Comparison of ENCODE assay signal across 17 cellular contexts in the genomic region with DNA sequence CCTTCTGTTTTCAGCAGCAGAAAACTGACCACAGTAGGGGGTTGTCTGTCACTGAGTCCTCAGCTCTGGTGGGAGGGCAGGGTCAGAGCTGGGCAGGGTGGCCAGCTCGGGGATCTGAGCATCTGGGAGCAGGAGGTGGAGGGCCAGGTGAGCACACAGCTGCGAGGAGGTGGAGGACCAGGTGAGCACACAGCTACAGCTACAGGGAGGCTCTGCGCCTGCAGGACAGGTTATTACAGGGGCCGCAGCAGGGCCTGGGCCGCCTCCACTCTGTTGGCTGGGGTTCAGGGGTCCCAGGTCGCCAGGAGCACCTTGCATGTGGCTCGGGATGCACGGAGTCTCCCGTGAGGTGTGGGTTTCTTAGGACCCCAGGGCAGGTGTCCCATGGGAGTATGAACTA. TPM values are rescaled to one million over a fixed set of nuclear protein-coding genes. Genes with fewer than 3 reads are reported as not detected.
DNase-seq lines count a peak whose midpoint lies in the region; ATAC-seq, FAIRE-seq and TF ChIP-seq lines count a peak whose summit lies in the region.
"Had no signal": no experiment of that assay in that cellular context is flagged by ENCODE, and none has a peak within 500 bp of the region (broad histone marks: within the 10 kb centered on the region; RNA-seq: fewer than 3 reads in every experiment).

No MANE protein-coding gene starts in this region.

- ATAC-seq in SK-N-SH treated with all-trans-retinoic acid at 6 μM for 48 hours = peak; percentile 9
- ATAC-seq in HG03457 (IDR thresholded peaks at IDR 0.05; ENCODE audit: unreplicated experiment) = no peak
- ATAC-seq: Panc1 had no signal

- peaks cover 41% of the 10 kb centered on the region for H3K36me3 ChIP-seq in A673 (ENCODE audit: insufficient read depth, low read length, poor library complexity, severe bottlenecking)
- peaks cover 12 to 22% of the 10 kb centered on the region in 2 donors for H3K36me3 ChIP-seq in kidney (ENCODE audit: control insufficient read depth in 1 of 2, insufficient read depth in 2 of 2, low read length in 2 of 2)
- H3K36me3 ChIP-seq in small intestine (ENCODE audit: control insufficient read depth in 2 of 2, insufficient read depth in 2 of 2, low read length in 2 of 2) = peaks cover 3 to 8% of the 10 kb centered on the region in 2 donors

- H3K4me1 ChIP-seq in A673 (ENCODE audit: insufficient read depth, low read length, poor library complexity, severe bottlenecking) (peaks cover 63% of the 10 kb centered on the region), kidney (ENCODE audit: control insufficient read depth in 1 of 2, insufficient read depth in 1 of 2, low read depth in 1 of 2, low read length in 2 of 2) (no peaks in the 10 kb centered on the region), small intestine (ENCODE audit: control insufficient read depth in 2 of 2, insufficient read depth in 1 of 2, low read depth in 1 of 2, low read length in 1 of 2) (no peaks in the 10 kb centered on the region)

- no peak for DNase-seq in A673 (ENCODE audit: low spot score)
- DNase-seq in DMS79 treated with DMSO at 0.1 percent for 48 hours (lab: John Stamatoyannopoulos, UW) = peak; percentile 70
- peak; percentile 69 for DNase-seq in kidney
- DNase-seq in NCI-H748 (lab: John Stamatoyannopoulos, UW; ENCODE audit: unreplicated experiment) = no peak
- no peak for DNase-seq in small intestine
- DNase-seq in Kasumi-1 (lab: John Stamatoyannopoulos, UW) = no peak
- DNase-seq: CD8-positive, alpha-beta memory T cell; MM.1S; NCI-H1436; NCI-H226; NCI-H748 treated with DMSO at 0.1 percent for 48 hours had no signal

- FAIRE-seq in kidney (lab: Jason Lieb, UNC) (no peak), small intestine (lab: Jason Lieb, UNC) (no peak)
- FAIRE-seq: H1 had no signal

- no peak overlapping the region for H3K9ac ChIP-seq in kidney (ENCODE audit: low read length in 2 of 2)
- H3K9ac ChIP-seq: KMS-11 had no signal

- intact Hi-C loops in A673 (cut with micrococcal nuclease; ENCODE audit: unreplicated experiment) (loop anchor here (10.0 kb wide), 1 partner anchor 175 kb away; no protein-coding TSS in a partner anchor), kidney (cut with DNase I) (no loop called here)

- 90 to 92% (median 91%) methylated on average over 9 of the region's 9 CpGs for whole genome bisulfite sequencing in small intestine, 3 donors

- no peaks in the 10 kb centered on the region for H3K27me3 ChIP-seq in A673 (replicated peaks; ENCODE audit: insufficient read depth, low read depth, low read length, poor library complexity)
- no peaks in the 10 kb centered on the region for H3K27me3 ChIP-seq in small intestine (ENCODE audit: control insufficient read depth in 2 of 2, insufficient read depth in 2 of 2, low read length in 2 of 2)
- H3K27me3 ChIP-seq: BE2C had no signal

- H3K9me3 ChIP-seq in A673 (ENCODE audit: low read depth, low read length, poor library complexity, severe bottlenecking) (no peaks in the 10 kb centered on the region), kidney (ENCODE audit: control insufficient read depth in 1 of 2, low read length in 2 of 2) (no peaks in the 10 kb centered on the region), small intestine (ENCODE audit: control insufficient read depth, low read depth) (no peaks in the 10 kb centered on the region)
- H3K9me3 ChIP-seq: BE2C had no signal

- CTCF ChIA-PET in A673 (lab: Charles Lee) = interaction anchor here (1.0 kb wide), 1 partner anchor 34 kb away, joined by 4 read pairs; no protein-coding TSS in a partner anchor

- H3K27ac ChIP-seq in A673 (ENCODE audit: low read depth, low read length, poor library complexity, severe bottlenecking) = peak overlapping the region; percentile 87
- no peak overlapping the region for H3K27ac ChIP-seq in kidney (ENCODE audit: low read depth in 2 of 2, low read length in 2 of 2)
- H3K27ac ChIP-seq in small intestine (ENCODE audit: low read depth in 1 of 2, low read length in 1 of 2) = no peak overlapping the region
- H3K27ac ChIP-seq: KMS-11 had no signal

- H3K4me3 ChIP-seq in A673 (ENCODE audit: low read depth, low read length, poor library complexity, severe bottlenecking) = no peak overlapping the region
- H3K4me3 ChIP-seq in kidney (ENCODE audit: low read length in 2 of 2) = no peak overlapping the region
- no peak overlapping the region for H3K4me3 ChIP-seq in small intestine (ENCODE audit: low read depth in 1 of 2, low read length in 2 of 2)

- POLR2A ChIA-PET in A673 (lab: Charles Lee; ENCODE audit: low non-redundant PET) = no interaction called here

- no peak for TF ChIP-seq CTCF in A673 (conservative IDR thresholded peaks at IDR 0.05; ENCODE audit: low read depth, low read length)
- no peak for TF ChIP-seq CTCF in kidney (IDR thresholded peaks at IDR 0.05; ENCODE audit: borderline replicate concordance, extremely low read depth, insufficient read depth)

- BruUV-seq in A673 (replicated peaks; lab: Mats Ljungman, UMichigan) = no TSS peak

TF ChIP-seq in SK-N-SH treated with all-trans-retinoic acid at 6 μM for 48 hours, 23 proteins besides CTCF, POLR2A, EP300 and RAD21:
- TF ChIP-seq OSR1 (CRISPR knock-in tag; IDR thresholded peaks at IDR 0.05) = no peak
- TF ChIP-seq ISL1 (CRISPR knock-in tag; IDR thresholded peaks at IDR 0.05) = no peak
- TF ChIP-seq ZC3H10 (CRISPR knock-in tag; IDR thresholded peaks at IDR 0.05) = no peak
- TF ChIP-seq, protein P1, sequence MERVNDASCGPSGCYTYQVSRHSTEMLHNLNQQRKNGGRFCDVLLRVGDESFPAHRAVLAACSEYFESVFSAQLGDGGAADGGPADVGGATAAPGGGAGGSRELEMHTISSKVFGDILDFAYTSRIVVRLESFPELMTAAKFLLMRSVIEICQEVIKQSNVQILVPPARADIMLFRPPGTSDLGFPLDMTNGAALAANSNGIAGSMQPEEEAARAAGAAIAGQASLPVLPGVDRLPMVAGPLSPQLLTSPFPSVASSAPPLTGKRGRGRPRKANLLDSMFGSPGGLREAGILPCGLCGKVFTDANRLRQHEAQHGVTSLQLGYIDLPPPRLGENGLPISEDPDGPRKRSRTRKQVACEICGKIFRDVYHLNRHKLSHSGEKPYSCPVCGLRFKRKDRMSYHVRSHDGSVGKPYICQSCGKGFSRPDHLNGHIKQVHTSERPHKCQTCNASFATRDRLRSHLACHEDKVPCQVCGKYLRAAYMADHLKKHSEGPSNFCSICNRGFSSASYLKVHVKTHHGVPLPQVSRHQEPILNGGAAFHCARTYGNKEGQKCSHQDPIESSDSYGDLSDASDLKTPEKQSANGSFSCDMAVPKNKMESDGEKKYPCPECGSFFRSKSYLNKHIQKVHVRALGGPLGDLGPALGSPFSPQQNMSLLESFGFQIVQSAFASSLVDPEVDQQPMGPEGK (CRISPR knock-in tag; IDR thresholded peaks at IDR 0.05; ENCODE audit: borderline replicate concordance) = no peak
- TF ChIP-seq, protein P2, sequence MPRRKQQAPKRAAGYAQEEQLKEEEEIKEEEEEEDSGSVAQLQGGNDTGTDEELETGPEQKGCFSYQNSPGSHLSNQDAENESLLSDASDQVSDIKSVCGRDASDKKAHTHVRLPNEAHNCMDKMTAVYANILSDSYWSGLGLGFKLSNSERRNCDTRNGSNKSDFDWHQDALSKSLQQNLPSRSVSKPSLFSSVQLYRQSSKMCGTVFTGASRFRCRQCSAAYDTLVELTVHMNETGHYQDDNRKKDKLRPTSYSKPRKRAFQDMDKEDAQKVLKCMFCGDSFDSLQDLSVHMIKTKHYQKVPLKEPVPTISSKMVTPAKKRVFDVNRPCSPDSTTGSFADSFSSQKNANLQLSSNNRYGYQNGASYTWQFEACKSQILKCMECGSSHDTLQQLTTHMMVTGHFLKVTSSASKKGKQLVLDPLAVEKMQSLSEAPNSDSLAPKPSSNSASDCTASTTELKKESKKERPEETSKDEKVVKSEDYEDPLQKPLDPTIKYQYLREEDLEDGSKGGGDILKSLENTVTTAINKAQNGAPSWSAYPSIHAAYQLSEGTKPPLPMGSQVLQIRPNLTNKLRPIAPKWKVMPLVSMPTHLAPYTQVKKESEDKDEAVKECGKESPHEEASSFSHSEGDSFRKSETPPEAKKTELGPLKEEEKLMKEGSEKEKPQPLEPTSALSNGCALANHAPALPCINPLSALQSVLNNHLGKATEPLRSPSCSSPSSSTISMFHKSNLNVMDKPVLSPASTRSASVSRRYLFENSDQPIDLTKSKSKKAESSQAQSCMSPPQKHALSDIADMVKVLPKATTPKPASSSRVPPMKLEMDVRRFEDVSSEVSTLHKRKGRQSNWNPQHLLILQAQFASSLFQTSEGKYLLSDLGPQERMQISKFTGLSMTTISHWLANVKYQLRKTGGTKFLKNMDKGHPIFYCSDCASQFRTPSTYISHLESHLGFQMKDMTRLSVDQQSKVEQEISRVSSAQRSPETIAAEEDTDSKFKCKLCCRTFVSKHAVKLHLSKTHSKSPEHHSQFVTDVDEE (CRISPR knock-in tag; IDR thresholded peaks at IDR 0.05) = no peak
- TF ChIP-seq ZNF8 (CRISPR knock-in tag; IDR thresholded peaks at IDR 0.05) = no peak
- TF ChIP-seq ZNF70 (CRISPR knock-in tag; IDR thresholded peaks at IDR 0.05) = no peak
- TF ChIP-seq, protein P3, sequence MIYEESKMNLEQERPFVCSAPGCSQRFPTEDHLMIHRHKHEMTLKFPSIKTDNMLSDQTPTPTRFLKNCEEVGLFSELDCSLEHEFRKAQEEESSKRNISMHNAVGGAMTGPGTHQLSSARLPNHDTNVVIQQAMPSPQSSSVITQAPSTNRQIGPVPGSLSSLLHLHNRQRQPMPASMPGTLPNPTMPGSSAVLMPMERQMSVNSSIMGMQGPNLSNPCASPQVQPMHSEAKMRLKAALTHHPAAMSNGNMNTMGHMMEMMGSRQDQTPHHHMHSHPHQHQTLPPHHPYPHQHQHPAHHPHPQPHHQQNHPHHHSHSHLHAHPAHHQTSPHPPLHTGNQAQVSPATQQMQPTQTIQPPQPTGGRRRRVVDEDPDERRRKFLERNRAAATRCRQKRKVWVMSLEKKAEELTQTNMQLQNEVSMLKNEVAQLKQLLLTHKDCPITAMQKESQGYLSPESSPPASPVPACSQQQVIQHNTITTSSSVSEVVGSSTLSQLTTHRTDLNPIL (CRISPR knock-in tag; IDR thresholded peaks at IDR 0.05; ENCODE audit: low read depth) = no peak
- TF ChIP-seq ZNF565 (CRISPR knock-in tag; conservative IDR thresholded peaks at IDR 0.05; ENCODE audit: low read depth) = no peak

RNA-seq across cellular contexts. Expression of a gene that starts 52.4 kb away (rescaled TPM):
- total RNA-seq in A673 (2021) (27.2 and 29.0 TPM in 2 replicates), kidney (15.9 TPM)
- polyA plus RNA-seq in kidney (ENCODE audit: insufficient read depth, low read depth, low replicate concordance) (21.4 TPM), small intestine (10 to 100 TPM in 1 of 3 donors, 1 to 10 TPM in 2; 9.5 to 27.6 (median 9.6) TPM)

RNA-seq across cellular contexts. Expression of a gene that starts 52.8 kb away (rescaled TPM):
- total RNA-seq in A673 (2021) = 189 and 203 TPM in 2 replicates
- total RNA-seq in kidney = 168 TPM
- 40.4 TPM for polyA plus RNA-seq in kidney (ENCODE audit: insufficient read depth, low read depth, low replicate concordance)
- 10 to 100 TPM; 41.6 to 63.7 (median 58.6) TPM for polyA plus RNA-seq in small intestine

RNA-seq across cellular contexts. Expression of a gene that starts 53.0 kb away (rescaled TPM):
- total RNA-seq in A673 (2021) (74.4 and 78.1 TPM in 2 replicates), kidney (29.7 TPM)
- polyA plus RNA-seq in kidney (ENCODE audit: insufficient read depth, low read depth, low replicate concordance) (11.6 TPM), small intestine (10 to 100 TPM in 2 of 3 donors, 1 to 10 TPM in 1; 6.8 to 19.3 (median 11.6) TPM)

Comparison
In these comparisons a context has a peak if more than half of its experiments do, and no peak if none do; other contexts are left out.
1. DNase-seq: peak in DMS79 treated with DMSO at 0.1 percent for 48 hours (single experiment) and kidney (single experiment); none in A673 (single experiment), NCI-H748 (single experiment), small intestine (single experiment) and Kasumi-1 (0 of 2).